ENCODE assay signal across 1 cellular context in genomic region chr6:116010400-116011095, GRCh38.
TF ChIP-seq lines count a peak whose summit lies in the region.

No MANE protein-coding gene starts in this region.

TF ChIP-seq in GM12878, 131 proteins besides CTCF, POLR2A, EP300 and RAD21 (continued from another document):
- no peak for TF ChIP-seq MEF2A (IDR thresholded peaks at IDR 0.05; ENCODE audit: insufficient read depth, low read depth, low read length)
- TF ChIP-seq, protein P1, sequence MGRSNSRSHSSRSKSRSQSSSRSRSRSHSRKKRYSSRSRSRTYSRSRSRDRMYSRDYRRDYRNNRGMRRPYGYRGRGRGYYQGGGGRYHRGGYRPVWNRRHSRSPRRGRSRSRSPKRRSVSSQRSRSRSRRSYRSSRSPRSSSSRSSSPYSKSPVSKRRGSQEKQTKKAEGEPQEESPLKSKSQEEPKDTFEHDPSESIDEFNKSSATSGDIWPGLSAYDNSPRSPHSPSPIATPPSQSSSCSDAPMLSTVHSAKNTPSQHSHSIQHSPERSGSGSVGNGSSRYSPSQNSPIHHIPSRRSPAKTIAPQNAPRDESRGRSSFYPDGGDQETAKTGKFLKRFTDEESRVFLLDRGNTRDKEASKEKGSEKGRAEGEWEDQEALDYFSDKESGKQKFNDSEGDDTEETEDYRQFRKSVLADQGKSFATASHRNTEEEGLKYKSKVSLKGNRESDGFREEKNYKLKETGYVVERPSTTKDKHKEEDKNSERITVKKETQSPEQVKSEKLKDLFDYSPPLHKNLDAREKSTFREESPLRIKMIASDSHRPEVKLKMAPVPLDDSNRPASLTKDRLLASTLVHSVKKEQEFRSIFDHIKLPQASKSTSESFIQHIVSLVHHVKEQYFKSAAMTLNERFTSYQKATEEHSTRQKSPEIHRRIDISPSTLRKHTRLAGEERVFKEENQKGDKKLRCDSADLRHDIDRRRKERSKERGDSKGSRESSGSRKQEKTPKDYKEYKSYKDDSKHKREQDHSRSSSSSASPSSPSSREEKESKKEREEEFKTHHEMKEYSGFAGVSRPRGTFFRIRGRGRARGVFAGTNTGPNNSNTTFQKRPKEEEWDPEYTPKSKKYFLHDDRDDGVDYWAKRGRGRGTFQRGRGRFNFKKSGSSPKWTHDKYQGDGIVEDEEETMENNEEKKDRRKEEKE (IDR thresholded peaks at IDR 0.05): no peak
- peak; percentile 68 for TF ChIP-seq YY1 (IDR thresholded peaks at IDR 0.05; ENCODE audit: low read depth, low read length)
- peak; percentile 93 for TF ChIP-seq SMC3 (IDR thresholded peaks at IDR 0.05; ENCODE audit: borderline replicate concordance, low read length)
- TF ChIP-seq CHD1 (IDR thresholded peaks at IDR 0.05; ENCODE audit: low read depth, low read length): no peak
- peak; percentile 25; the same call in 1 of the 2 replicates for TF ChIP-seq FOXM1 (IDR thresholded peaks at IDR 0.05; ENCODE audit: low read depth, low read length)
